In the genomic region with DNA sequence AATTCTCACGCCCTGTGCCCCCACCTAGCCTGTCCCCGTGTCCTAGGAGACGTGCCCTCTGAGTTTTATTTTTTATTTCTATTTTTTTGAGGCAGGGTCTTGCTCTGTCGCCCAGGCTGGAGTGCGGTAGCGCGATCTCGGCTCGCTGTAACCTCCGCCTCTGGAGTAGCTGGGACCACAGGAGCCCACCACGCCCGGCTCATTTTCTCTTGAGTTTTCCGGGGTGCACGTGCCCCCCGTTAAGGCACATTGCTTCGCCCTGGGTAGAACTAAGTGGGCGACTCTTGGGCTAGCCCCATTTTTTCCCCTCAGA, we compare ENCODE assay signal across 9 cellular contexts. TPM values are rescaled to one million over a fixed set of nuclear protein-coding genes. Genes with fewer than 3 reads are reported as not detected.
DNase-seq lines count a peak whose midpoint lies in the region; ATAC-seq and TF ChIP-seq lines count a peak whose summit lies in the region.
"Had no signal": no experiment of that assay in that cellular context is flagged by ENCODE, and none has a peak within 500 bp of the region (broad histone marks: within the 10 kb centered on the region; RNA-seq: fewer than 3 reads in every experiment).

No MANE protein-coding gene starts in this region.

- H3K36me3 Mint-ChIP-seq in naive B cell, result peaks cover 4 to 7% of the 10 kb centered on the region in 2 donors

- ATAC-seq in naive B cell (ENCODE audit: low read depth in 2 of 2), result no peak
- no peak for ATAC-seq in activated CD4-positive, CD25-positive, alpha-beta regulatory T cell treated with anti-CD3 and anti-CD28 coated beads, Interleukin-2, amount 50 U/mL, for 24 hours
- ATAC-seq in HG02981 (IDR thresholded peaks at IDR 0.05; ENCODE audit: unreplicated experiment), result no peak

- POLR2A ChIA-PET in AG04450 (lab: Yijun Ruan, JAX), result interaction anchor here (0.6 to 1.3 kb wide), 4 partner anchors 31 to 669 kb away, joined by 3 to 6 read pairs (median 6); partner anchors contain the start of gene SLC7A5

- H3K9me3 ChIP-seq in AG04450 (ENCODE audit: control insufficient read depth, insufficient read depth, low read length), result no peaks in the 10 kb centered on the region; the same call in 1 of the 2 replicates
- H3K9me3 ChIP-seq in Karpas-422 (ENCODE audit: low read length), result no peaks in the 10 kb centered on the region

- no peaks in the 10 kb centered on the region for H3K9me3 Mint-ChIP-seq in naive B cell

- H3K4me1 ChIP-seq in Karpas-422 (ENCODE audit: low read length), result peaks cover 25% of the 10 kb centered on the region

- H3K27ac Mint-ChIP-seq in naive B cell, result peak overlapping the region in 5 of 6 donors; percentile 96 to 100 (median 98)

- peak overlapping the region; percentile 60 for H2AFZ ChIP-seq in Karpas-422 (ENCODE audit: low read length)

- H4K20me1 ChIP-seq in Karpas-422 (ENCODE audit: insufficient read depth, low read depth, low read length), result peaks cover 11% of the 10 kb centered on the region

- peak overlapping the region; percentile 96 for H3K9ac ChIP-seq in Karpas-422 (ENCODE audit: low read length)

- H3K27ac ChIP-seq in AG04450 (ENCODE audit: low read depth, low read length), result peak overlapping the region; percentile 86
- no peak overlapping the region for H3K27ac ChIP-seq in Karpas-422 (ENCODE audit: low read length)
- H3K27ac ChIP-seq in coronary artery, result peak overlapping the region; percentile 86 to 89

- H3K27me3 ChIP-seq in AG04450 (ENCODE audit: control insufficient read depth, insufficient read depth, low read length) (no peaks in the 10 kb centered on the region), Karpas-422 (ENCODE audit: low read length) (no peaks in the 10 kb centered on the region)

- peak overlapping the region; percentile 98 for H3K4me2 ChIP-seq in Karpas-422 (ENCODE audit: low read depth, low read length, poor library complexity, severe bottlenecking)

- H3K27me3 Mint-ChIP-seq in naive B cell, result no peaks in the 10 kb centered on the region

- no peak for TF ChIP-seq CTCF in AG04450 (IDR thresholded peaks at IDR 0.05; ENCODE audit: low read depth, low read length)
- TF ChIP-seq CTCF in coronary artery (IDR thresholded peaks at IDR 0.05), result no peak

- H3K36me3 ChIP-seq in Karpas-422 (ENCODE audit: insufficient read depth, low read length), result peaks cover 10% of the 10 kb centered on the region

- DNase-seq in AG04450 (ENCODE audit: low read depth, low spot score) (no peak), Karpas-422 (no peak), coronary artery (ENCODE audit: low spot score) (no peak), naive B cell (no peak), putamen (ENCODE audit: low spot score) (no peak)
- no peak for DNase-seq in stimulated activated CD4-positive, alpha-beta T cell treated with anti-CD3 and anti-CD28 coated beads, Interleukin-2, amount 100 ng/mL, for 48 hours
- DNase-seq: NCI-H2081 treated with DMSO at 0.1 percent for 48 hours had no signal

- peaks cover 19 to 44% (median 26%) of the 10 kb centered on the region in 3 donors for H3K4me1 Mint-ChIP-seq in naive B cell

- peaks cover 37% of the 10 kb centered on the region for H3K79me2 ChIP-seq in Karpas-422 (ENCODE audit: low read length)

- peak overlapping the region; percentile 95 to 100 (median 99) for H3K4me3 Mint-ChIP-seq in naive B cell

- H3K4me3 ChIP-seq in AG04450 (ENCODE audit: low read depth, low read length), result peak overlapping the region; percentile 83
- H3K4me3 ChIP-seq in Karpas-422 (ENCODE audit: low read length), result peak overlapping the region; percentile 99
- H3K4me3 ChIP-seq in coronary artery, result peak overlapping the region; percentile 91

- H3K9me2 ChIP-seq in Karpas-422 (replicated peaks; ENCODE audit: insufficient read depth, low read length), result no peaks in the 10 kb centered on the region

- CTCF ChIA-PET in AG04450 (lab: Charles Lee), result interaction anchor here (0.6 to 1.3 kb wide), 3 partner anchors 12 to 220 kb away, joined by 3 to 5 read pairs (median 4); no protein-coding TSS in a partner anchor

RNA-seq across cellular contexts. Expression of gene KLHDC4, which starts 0.7 kb away (rescaled TPM):
- 9.9 and 11.5 TPM in 2 replicates for polyA plus RNA-seq in AG04450 (2011; rRNA removed)
- 10.2 and 14.2 TPM in 2 replicates for polyA minus RNA-seq in AG04450 (2011; rRNA and poly(A)+ RNA removed)
- 21.1 and 30.1 TPM in 2 replicates for total RNA-seq in Karpas-422 (2014; rRNA removed; shearing (Covaris generic); ENCODE audit: low replicate concordance)
- polyA plus RNA-seq in naive B cell (ENCODE audit: low read depth in 6 of 6), result 10 to 100 TPM; 15.9 to 25.5 (median 20.0) TPM
